Comparison of ENCODE assay signal across 8 cellular contexts in the genomic region with DNA sequence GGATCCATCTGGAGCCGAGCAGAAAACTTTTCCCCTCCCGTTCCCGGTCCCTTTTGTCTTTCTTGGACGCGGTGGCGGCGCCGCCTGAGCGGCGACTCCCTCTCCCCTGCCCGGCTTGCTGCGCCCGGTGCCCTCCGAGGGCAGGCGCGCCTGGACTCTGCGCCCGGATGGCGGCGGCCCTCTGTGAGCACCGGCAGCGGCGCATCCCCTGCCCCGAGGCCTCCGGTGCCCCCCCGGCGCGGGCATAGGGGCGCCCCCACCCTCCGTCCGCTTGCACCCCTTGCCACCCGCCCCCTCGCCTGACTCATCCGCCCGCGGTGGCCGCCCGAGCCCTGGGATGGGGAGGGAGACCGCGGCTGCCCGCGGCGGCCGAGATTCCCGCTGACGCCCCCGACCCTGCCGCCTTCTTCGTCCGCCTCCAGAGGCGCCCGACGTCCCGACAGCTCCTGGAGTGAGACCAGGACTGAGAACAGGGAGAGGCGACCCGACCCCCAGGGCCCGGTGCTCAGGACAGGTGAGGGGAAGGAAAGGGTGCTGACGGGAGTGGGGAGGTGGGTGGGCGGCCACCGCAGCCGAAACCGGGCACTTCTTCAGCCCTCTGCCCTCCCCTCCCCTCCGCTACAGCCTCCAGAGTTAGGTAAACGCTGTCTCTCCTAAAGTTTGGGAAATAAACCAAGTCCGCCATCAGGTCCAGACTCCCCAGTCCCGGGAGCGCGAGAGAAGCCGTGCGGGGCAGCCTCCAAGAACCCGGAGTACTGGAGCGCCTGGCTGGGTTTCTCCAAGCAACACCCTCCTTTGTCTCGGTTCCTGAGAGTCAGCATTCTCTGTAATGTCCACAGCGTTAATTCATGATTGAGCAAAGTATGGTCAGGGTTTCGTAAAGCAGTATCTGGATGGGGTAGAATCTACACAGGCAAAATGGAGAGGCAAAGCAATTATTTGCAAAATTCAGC. TPM values are rescaled to one million over a fixed set of nuclear protein-coding genes. Genes with fewer than 3 reads are reported as not detected.
DNase-seq lines count a peak whose midpoint lies in the region; ATAC-seq and TF ChIP-seq lines count a peak whose summit lies in the region.

TSS of gene TMEM200A (plus strand) at position 7 of the 953 bp plus-strand sequence. CDS start 74,406 bp downstream, outside the sequence.

- H3K56ac ChIP-seq in mesendoderm (ENCODE audit: low read length) = peak within 1 kb of the TSS; percentile 91

- H3K9ac ChIP-seq in endocrine pancreas (ENCODE audit: control insufficient read depth, insufficient read depth, low read length) (peak within 1 kb of the TSS; percentile 82), mesendoderm (ENCODE audit: low read length) (peak within 1 kb of the TSS; percentile 72)

- no peak within 1 kb of the TSS for H2BK120ac ChIP-seq in mesendoderm (ENCODE audit: low read depth, low read length)

- H2BK15ac ChIP-seq in mesendoderm (replicated peaks; ENCODE audit: low read depth) = no peak within 1 kb of the TSS

- peak; percentile 19 for DNase-seq in activated CD4-positive, alpha-beta T cell treated with anti-CD3 and anti-CD28 coated beads, Interleukin-2, amount 50 U/mL, for 1 hour
- DNase-seq in mesendoderm (peak; percentile 79), NCI-H187 (lab: John Stamatoyannopoulos, UW) (no peak)
- no peak for DNase-seq in stimulated activated naive B cell treated with anti-CD40 and anti-IgM and Interleukin-4, amounts not matched to agents 10 μg/mL and 1 μg/mL and 100 μg/mL, for 72 hours
- no peak for DNase-seq in effector CD8-positive, alpha-beta T cell (lab: John Stamatoyannopoulos, UW)

- H2AK5ac ChIP-seq in mesendoderm (ENCODE audit: low read length) = no peak within 1 kb of the TSS

- peak within 1 kb of the TSS; percentile 75 for H3K4me3 ChIP-seq in GM12875 (ENCODE audit: low read depth, low read length)
- H3K4me3 ChIP-seq in endocrine pancreas (ENCODE audit: control insufficient read depth, insufficient read depth, low read length) = peak within 1 kb of the TSS; percentile 100
- H3K4me3 ChIP-seq in mesendoderm (ENCODE audit: low read length) = peak within 1 kb of the TSS; percentile 70

- H3K27ac Mint-ChIP-seq in stimulated activated naive B cell treated with anti-CD40 and anti-IgM and Interleukin-4, amounts not matched to agents 10 μg/mL and 1 μg/mL and 100 μg/mL, for 72 hours = peak within 1 kb of the TSS; percentile 37

- H3K79me1 ChIP-seq in mesendoderm (ENCODE audit: low read length) = no peaks in the 10 kb centered on the region

- H3K9me3 Mint-ChIP-seq in stimulated activated naive B cell treated with anti-CD40 and anti-IgM and Interleukin-4, amounts not matched to agents 10 μg/mL and 1 μg/mL and 100 μg/mL, for 72 hours = no peaks in the 10 kb centered on the region

- H3K36me3 Mint-ChIP-seq in stimulated activated naive B cell treated with anti-CD40 and anti-IgM and Interleukin-4, amounts not matched to agents 10 μg/mL and 1 μg/mL and 100 μg/mL, for 72 hours = peaks cover 3 to 4% of the 10 kb centered on the region in 2 donors

- H3K4me1 Mint-ChIP-seq in stimulated activated naive B cell treated with anti-CD40 and anti-IgM and Interleukin-4, amounts not matched to agents 10 μg/mL and 1 μg/mL and 100 μg/mL, for 72 hours = peaks cover 7 to 22% of the 10 kb centered on the region in 2 donors

- TF ChIP-seq CTCF in GM12875 (IDR thresholded peaks at IDR 0.05; ENCODE audit: borderline replicate concordance, insufficient read depth, low read depth, low read length) = 0 out of 2 replicates have a peak, but pooled peaks have one; percentile 2

- no peak within 1 kb of the TSS for H4K8ac ChIP-seq in mesendoderm (ENCODE audit: low read depth, low read length)

- no peak within 1 kb of the TSS for H2BK5ac ChIP-seq in mesendoderm (ENCODE audit: low read length)

- H3K9me3 ChIP-seq in endocrine pancreas (ENCODE audit: control insufficient read depth, low read length) = no peaks in the 10 kb centered on the region

- no peak within 1 kb of the TSS for H4K5ac ChIP-seq in mesendoderm (ENCODE audit: low read length)

- no peaks in the 10 kb centered on the region for H3K27me3 ChIP-seq in endocrine pancreas (ENCODE audit: control insufficient read depth, insufficient read depth, low read length)
- H3K27me3 ChIP-seq in mesendoderm (ENCODE audit: insufficient read depth, low read length, poor library complexity) = no peaks in the 10 kb centered on the region

- WGBS in mesendoderm (ENCODE audit: extremely low coverage, insufficient coverage, low lambda C conversion rate) = no CpG with 5 or more reads among the region's 75 CpGs

- no peaks in the 10 kb centered on the region for H3K79me2 ChIP-seq in mesendoderm (ENCODE audit: control insufficient read depth, insufficient read depth, low read length)

- H3K4me1 ChIP-seq in endocrine pancreas (ENCODE audit: control insufficient read depth, insufficient read depth, low read length) (peaks cover 42% of the 10 kb centered on the region), mesendoderm (ENCODE audit: control insufficient read depth, low read depth, low read length) (no peaks in the 10 kb centered on the region)

- H3K36me3 ChIP-seq in endocrine pancreas (ENCODE audit: control insufficient read depth, insufficient read depth, low read length) = no peaks in the 10 kb centered on the region
- no peaks in the 10 kb centered on the region for H3K36me3 ChIP-seq in mesendoderm (ENCODE audit: control insufficient read depth, insufficient read depth, low read length)

- peak; percentile 21 for ATAC-seq in HG03354 (IDR thresholded peaks at IDR 0.05; ENCODE audit: poor library complexity, severe bottlenecking, unreplicated experiment)
- peak; percentile 53 to 60 for ATAC-seq in stimulated activated naive B cell treated with anti-CD40 and anti-IgM and Interleukin-4, amounts not matched to agents 10 μg/mL and 1 μg/mL and 100 μg/mL, for 72 hours (replicated peaks)

- H3K18ac ChIP-seq in mesendoderm (ENCODE audit: low read length) = peak within 1 kb of the TSS; percentile 34

- no peak within 1 kb of the TSS for H3K4ac ChIP-seq in mesendoderm (ENCODE audit: low read depth, low read length)

- H3K23ac ChIP-seq in mesendoderm (ENCODE audit: low read length) = no peak within 1 kb of the TSS

- peak within 1 kb of the TSS; percentile 82 to 85 for H3K4me3 Mint-ChIP-seq in stimulated activated naive B cell treated with anti-CD40 and anti-IgM and Interleukin-4, amounts not matched to agents 10 μg/mL and 1 μg/mL and 100 μg/mL, for 72 hours

- H3K27ac ChIP-seq in mesendoderm (ENCODE audit: low read depth, low read length) = no peak within 1 kb of the TSS

- peak within 1 kb of the TSS; percentile 84 for H3K4me2 ChIP-seq in mesendoderm (ENCODE audit: low read length)

- H3K27me3 Mint-ChIP-seq in stimulated activated naive B cell treated with anti-CD40 and anti-IgM and Interleukin-4, amounts not matched to agents 10 μg/mL and 1 μg/mL and 100 μg/mL, for 72 hours = peaks cover 36 to 53% of the 10 kb centered on the region in 2 donors

RNA-seq across cellular contexts. Expression of gene TMEM200A, which starts in this region (rescaled TPM):
- 7.8 TPM for polyA plus RNA-seq in mesendoderm (2013, experiment 1 of 2)
- 7.8 TPM for polyA plus RNA-seq in mesendoderm (2013, experiment 2 of 2)

Comparison
In these comparisons a context has a peak if more than half of its experiments do, and no peak if none do; other contexts are left out.
1. DNase-seq: peak in activated CD4-positive, alpha-beta T cell treated with anti-CD3 and anti-CD28 coated beads, Interleukin-2, amount 50 U/mL, for 1 hour (single experiment) and mesendoderm (single experiment); none in stimulated activated naive B cell treated with anti-CD40 and anti-IgM and Interleukin-4, amounts not matched to agents 10 μg/mL and 1 μg/mL and 100 μg/mL, for 72 hours (single experiment), effector CD8-positive, alpha-beta T cell (single experiment) and NCI-H187 (0 of 2).
2. Peak in every context shown above with its lines, with median percentiles within 50 percentile points of each other: H3K4me3 ChIP-seq.